ENCODE assay signal across 10 cellular contexts in genomic region chr6:149231786-149232185, GRCh38.
DNase-seq lines count a peak whose midpoint lies in the region; ATAC-seq and TF ChIP-seq lines count a peak whose summit lies in the region.
"Had no signal": no experiment of that assay in that cellular context is flagged by ENCODE, and none has a peak within 500 bp of the region (broad histone marks: within the 10 kb centered on the region; RNA-seq: fewer than 3 reads in every experiment).

No MANE protein-coding gene starts in this region.

- H3K9me3 ChIP-seq in CD4-positive, alpha-beta T cell (ENCODE audit: control insufficient read depth, low read length), result no peaks in the 10 kb centered on the region
- H3K9me3 ChIP-seq in Loucy (ENCODE audit: insufficient read depth, low read depth, low read length) (no peaks in the 10 kb centered on the region), stomach (no peaks in the 10 kb centered on the region)

- H3K9me2 ChIP-seq in Loucy (replicated peaks; ENCODE audit: low read depth, low read length), result no peaks in the 10 kb centered on the region

- no peak overlapping the region for H3K4me3 Mint-ChIP-seq in CD4-positive, alpha-beta T cell
- H3K4me3 Mint-ChIP-seq in nephron progenitor cell, result no peak overlapping the region

- POLR2A ChIA-PET in CD4-positive, alpha-beta T cell (lab: Charles Lee), result no interaction called here

- H4K20me1 ChIP-seq in Loucy (ENCODE audit: insufficient read depth, low read length, poor library complexity, severe bottlenecking), result no peaks in the 10 kb centered on the region

- H3K79me2 ChIP-seq in Loucy (ENCODE audit: insufficient read depth, low read length), result no peaks in the 10 kb centered on the region

- H3K36me3 ChIP-seq in Loucy (ENCODE audit: insufficient read depth, low read length), result no peaks in the 10 kb centered on the region
- H3K36me3 ChIP-seq in stomach, result no peaks in the 10 kb centered on the region

- no peaks in the 10 kb centered on the region for H3F3A ChIP-seq in Loucy (ENCODE audit: low read depth)

- H3K9ac ChIP-seq in Loucy (ENCODE audit: low read depth, low read length, poor library complexity, severe bottlenecking), result no peak overlapping the region

- peak overlapping the region; percentile 43; the same call in 1 of the 2 replicates for H2AFZ ChIP-seq in Loucy (ENCODE audit: low read length)

- H3K4me1 ChIP-seq in Loucy (ENCODE audit: insufficient read depth, low read length, poor library complexity, severe bottlenecking) (peaks cover 23% of the 10 kb centered on the region), stomach (peaks cover 0 to 19% (median 8%) of the 10 kb centered on the region in 4 donors)

- no peak for TF ChIP-seq EP300 in stomach (IDR thresholded peaks at IDR 0.05)

- peak overlapping the region; percentile 87 for H3K27ac Mint-ChIP-seq in CD4-positive, alpha-beta T cell
- H3K27ac Mint-ChIP-seq in nephron progenitor cell, result peak overlapping the region; percentile 57

- CTCF ChIA-PET in CD4-positive, alpha-beta T cell (lab: Charles Lee), result interaction anchor here (1.5 kb wide), 1 partner anchor 85 kb away, joined by 4 read pairs; the partner anchor contains the start of gene TAB2

- intact Hi-C loops in CD4-positive, alpha-beta T cell (cut with DNase I, micrococcal nuclease), result loop anchor here in 1 of 2 experiments (5.0 kb wide), 1 partner anchor 86 kb away; the partner anchor contains the start of gene TAB2
- intact Hi-C loops in stomach (cut with DNase I; ENCODE audit: low total_unique reads), result no loop called here

- TF ChIP-seq POLR2A in stomach (IDR thresholded peaks at IDR 0.05), result no peak

- no peaks in the 10 kb centered on the region for H3K27me3 ChIP-seq in CD4-positive, alpha-beta T cell (ENCODE audit: control insufficient read depth, insufficient read depth, low read length)
- H3K27me3 ChIP-seq in Loucy (ENCODE audit: insufficient read depth, low read length, poor library complexity, severe bottlenecking) (no peaks in the 10 kb centered on the region), stomach (no peaks in the 10 kb centered on the region)

- no peaks in the 10 kb centered on the region for H3K27me3 Mint-ChIP-seq in CD4-positive, alpha-beta T cell
- peaks cover 4% of the 10 kb centered on the region for H3K27me3 Mint-ChIP-seq in nephron progenitor cell (ENCODE audit: low read depth, poor library complexity)

- TF ChIP-seq CTCF in CD4-positive, alpha-beta T cell (IDR thresholded peaks at IDR 0.05), result no peak
- TF ChIP-seq CTCF in Loucy (conservative IDR thresholded peaks at IDR 0.05; ENCODE audit: low read length) (no peak), nephron progenitor cell (IDR thresholded peaks at IDR 0.05) (no peak), stomach (IDR thresholded peaks at IDR 0.05) (no peak)

- no peaks in the 10 kb centered on the region for H3K36me3 Mint-ChIP-seq in CD4-positive, alpha-beta T cell (ENCODE audit: low read depth)
- no peaks in the 10 kb centered on the region for H3K36me3 Mint-ChIP-seq in nephron progenitor cell (ENCODE audit: low read depth)

- DNase-seq in CD4-positive, alpha-beta T cell, result no peak
- DNase-seq in caudate nucleus (lab: John Stamatoyannopoulos, UW) (peak in 1 of 61 donors; percentile 15), nephron progenitor cell (no peak), D341Med (ENCODE audit: low spot score) (no peak), stomach (no peak)
- DNase-seq: activated gamma-delta T cell, DMS79 treated with DMSO at 0.1 percent for 48 hours had no signal

- H3K4me1 Mint-ChIP-seq in CD4-positive, alpha-beta T cell (ENCODE audit: low read depth), result peaks cover 45% of the 10 kb centered on the region
- peaks cover 49% of the 10 kb centered on the region for H3K4me1 Mint-ChIP-seq in nephron progenitor cell

- no peak for ATAC-seq in CD4-positive, alpha-beta T cell (ENCODE audit: poor library complexity)
- ATAC-seq in GM21528 (IDR thresholded peaks at IDR 0.05; ENCODE audit: low FRiP score, unreplicated experiment), result no peak
- ATAC-seq in HG03354 (IDR thresholded peaks at IDR 0.05; ENCODE audit: poor library complexity, severe bottlenecking, unreplicated experiment), result no peak

- no peaks in the 10 kb centered on the region for H3K9me3 Mint-ChIP-seq in CD4-positive, alpha-beta T cell
- no peaks in the 10 kb centered on the region for H3K9me3 Mint-ChIP-seq in nephron progenitor cell

- WGBS in stomach, 5 donors, result 60 to 71% (median 66%) methylated on average over 7 of the region's 7 CpGs

- H3K27ac ChIP-seq in CD4-positive, alpha-beta T cell (ENCODE audit: low read depth, low read length), result no peak overlapping the region
- peak overlapping the region; percentile 56 for H3K27ac ChIP-seq in caudate nucleus (ENCODE audit: low read depth, low read length)
- H3K27ac ChIP-seq in stomach, result peak overlapping the region in 2 of 5 donors; percentile 49 to 52

- no peak overlapping the region for H3K4me3 ChIP-seq in Loucy (ENCODE audit: low read length, poor library complexity, severe bottlenecking)
- no peak overlapping the region for H3K4me3 ChIP-seq in stomach

- H3K4me2 ChIP-seq in Loucy (ENCODE audit: low read depth, low read length, poor library complexity, severe bottlenecking), result no peak overlapping the region
